ENCODE assay signal across 2 cellular contexts in the genomic region with DNA sequence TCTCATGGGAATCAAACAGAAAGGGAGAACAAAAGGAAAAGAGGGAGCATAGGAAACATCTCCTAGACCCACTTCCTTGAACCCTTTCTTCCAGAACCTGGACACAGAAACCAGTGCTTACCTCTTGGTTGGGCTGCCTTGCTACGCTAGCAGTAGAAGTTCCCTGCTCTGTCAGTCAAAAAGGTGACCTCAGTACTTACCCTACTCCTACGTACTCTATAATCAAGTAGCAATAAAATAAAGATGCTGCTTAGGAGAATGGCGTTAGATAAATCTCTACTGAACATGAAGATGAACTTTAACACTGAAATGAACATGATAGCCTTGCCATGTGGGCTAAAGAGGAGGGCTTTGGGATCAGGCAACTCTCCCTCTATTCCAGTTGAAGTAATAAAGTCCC.
TF ChIP-seq lines count a peak whose summit lies in the region.

No MANE protein-coding gene starts in this region.

TF ChIP-seq in SK-N-SH, 30 proteins besides CTCF, POLR2A, EP300 and RAD21 (continued from another document):
- TF ChIP-seq, protein P1, sequence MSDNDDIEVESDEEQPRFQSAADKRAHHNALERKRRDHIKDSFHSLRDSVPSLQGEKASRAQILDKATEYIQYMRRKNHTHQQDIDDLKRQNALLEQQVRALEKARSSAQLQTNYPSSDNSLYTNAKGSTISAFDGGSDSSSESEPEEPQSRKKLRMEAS (IDR thresholded peaks at IDR 0.05; ENCODE audit: low read depth) = no peak
- TF ChIP-seq NRF1 (IDR thresholded peaks at IDR 0.05; ENCODE audit: low read depth, low read length) = no peak
- TF ChIP-seq RCOR1 (IDR thresholded peaks at IDR 0.05; ENCODE audit: low read length) = no peak
- TF ChIP-seq, protein P2, sequence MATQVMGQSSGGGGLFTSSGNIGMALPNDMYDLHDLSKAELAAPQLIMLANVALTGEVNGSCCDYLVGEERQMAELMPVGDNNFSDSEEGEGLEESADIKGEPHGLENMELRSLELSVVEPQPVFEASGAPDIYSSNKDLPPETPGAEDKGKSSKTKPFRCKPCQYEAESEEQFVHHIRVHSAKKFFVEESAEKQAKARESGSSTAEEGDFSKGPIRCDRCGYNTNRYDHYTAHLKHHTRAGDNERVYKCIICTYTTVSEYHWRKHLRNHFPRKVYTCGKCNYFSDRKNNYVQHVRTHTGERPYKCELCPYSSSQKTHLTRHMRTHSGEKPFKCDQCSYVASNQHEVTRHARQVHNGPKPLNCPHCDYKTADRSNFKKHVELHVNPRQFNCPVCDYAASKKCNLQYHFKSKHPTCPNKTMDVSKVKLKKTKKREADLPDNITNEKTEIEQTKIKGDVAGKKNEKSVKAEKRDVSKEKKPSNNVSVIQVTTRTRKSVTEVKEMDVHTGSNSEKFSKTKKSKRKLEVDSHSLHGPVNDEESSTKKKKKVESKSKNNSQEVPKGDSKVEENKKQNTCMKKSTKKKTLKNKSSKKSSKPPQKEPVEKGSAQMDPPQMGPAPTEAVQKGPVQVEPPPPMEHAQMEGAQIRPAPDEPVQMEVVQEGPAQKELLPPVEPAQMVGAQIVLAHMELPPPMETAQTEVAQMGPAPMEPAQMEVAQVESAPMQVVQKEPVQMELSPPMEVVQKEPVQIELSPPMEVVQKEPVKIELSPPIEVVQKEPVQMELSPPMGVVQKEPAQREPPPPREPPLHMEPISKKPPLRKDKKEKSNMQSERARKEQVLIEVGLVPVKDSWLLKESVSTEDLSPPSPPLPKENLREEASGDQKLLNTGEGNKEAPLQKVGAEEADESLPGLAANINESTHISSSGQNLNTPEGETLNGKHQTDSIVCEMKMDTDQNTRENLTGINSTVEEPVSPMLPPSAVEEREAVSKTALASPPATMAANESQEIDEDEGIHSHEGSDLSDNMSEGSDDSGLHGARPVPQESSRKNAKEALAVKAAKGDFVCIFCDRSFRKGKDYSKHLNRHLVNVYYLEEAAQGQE (IDR thresholded peaks at IDR 0.05; ENCODE audit: low read depth, low read length) = no peak
- no peak for TF ChIP-seq POLR2AphosphoS5 (IDR thresholded peaks at IDR 0.05; ENCODE audit: low read depth, low read length)

TF ChIP-seq in SK-N-SH treated with all-trans-retinoic acid at 6 μM for 48 hours, 23 proteins besides CTCF, POLR2A, EP300 and RAD21 (continued from another document):
- TF ChIP-seq, protein P3, sequence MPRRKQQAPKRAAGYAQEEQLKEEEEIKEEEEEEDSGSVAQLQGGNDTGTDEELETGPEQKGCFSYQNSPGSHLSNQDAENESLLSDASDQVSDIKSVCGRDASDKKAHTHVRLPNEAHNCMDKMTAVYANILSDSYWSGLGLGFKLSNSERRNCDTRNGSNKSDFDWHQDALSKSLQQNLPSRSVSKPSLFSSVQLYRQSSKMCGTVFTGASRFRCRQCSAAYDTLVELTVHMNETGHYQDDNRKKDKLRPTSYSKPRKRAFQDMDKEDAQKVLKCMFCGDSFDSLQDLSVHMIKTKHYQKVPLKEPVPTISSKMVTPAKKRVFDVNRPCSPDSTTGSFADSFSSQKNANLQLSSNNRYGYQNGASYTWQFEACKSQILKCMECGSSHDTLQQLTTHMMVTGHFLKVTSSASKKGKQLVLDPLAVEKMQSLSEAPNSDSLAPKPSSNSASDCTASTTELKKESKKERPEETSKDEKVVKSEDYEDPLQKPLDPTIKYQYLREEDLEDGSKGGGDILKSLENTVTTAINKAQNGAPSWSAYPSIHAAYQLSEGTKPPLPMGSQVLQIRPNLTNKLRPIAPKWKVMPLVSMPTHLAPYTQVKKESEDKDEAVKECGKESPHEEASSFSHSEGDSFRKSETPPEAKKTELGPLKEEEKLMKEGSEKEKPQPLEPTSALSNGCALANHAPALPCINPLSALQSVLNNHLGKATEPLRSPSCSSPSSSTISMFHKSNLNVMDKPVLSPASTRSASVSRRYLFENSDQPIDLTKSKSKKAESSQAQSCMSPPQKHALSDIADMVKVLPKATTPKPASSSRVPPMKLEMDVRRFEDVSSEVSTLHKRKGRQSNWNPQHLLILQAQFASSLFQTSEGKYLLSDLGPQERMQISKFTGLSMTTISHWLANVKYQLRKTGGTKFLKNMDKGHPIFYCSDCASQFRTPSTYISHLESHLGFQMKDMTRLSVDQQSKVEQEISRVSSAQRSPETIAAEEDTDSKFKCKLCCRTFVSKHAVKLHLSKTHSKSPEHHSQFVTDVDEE (CRISPR knock-in tag; IDR thresholded peaks at IDR 0.05) = no peak
- TF ChIP-seq ZNF8 (CRISPR knock-in tag; IDR thresholded peaks at IDR 0.05) (no peak), ZNF565 (CRISPR knock-in tag; conservative IDR thresholded peaks at IDR 0.05; ENCODE audit: low read depth) (no peak), TCF4 (CRISPR knock-in tag; IDR thresholded peaks at IDR 0.05; ENCODE audit: borderline replicate concordance) (no peak)
- TF ChIP-seq, protein P4, sequence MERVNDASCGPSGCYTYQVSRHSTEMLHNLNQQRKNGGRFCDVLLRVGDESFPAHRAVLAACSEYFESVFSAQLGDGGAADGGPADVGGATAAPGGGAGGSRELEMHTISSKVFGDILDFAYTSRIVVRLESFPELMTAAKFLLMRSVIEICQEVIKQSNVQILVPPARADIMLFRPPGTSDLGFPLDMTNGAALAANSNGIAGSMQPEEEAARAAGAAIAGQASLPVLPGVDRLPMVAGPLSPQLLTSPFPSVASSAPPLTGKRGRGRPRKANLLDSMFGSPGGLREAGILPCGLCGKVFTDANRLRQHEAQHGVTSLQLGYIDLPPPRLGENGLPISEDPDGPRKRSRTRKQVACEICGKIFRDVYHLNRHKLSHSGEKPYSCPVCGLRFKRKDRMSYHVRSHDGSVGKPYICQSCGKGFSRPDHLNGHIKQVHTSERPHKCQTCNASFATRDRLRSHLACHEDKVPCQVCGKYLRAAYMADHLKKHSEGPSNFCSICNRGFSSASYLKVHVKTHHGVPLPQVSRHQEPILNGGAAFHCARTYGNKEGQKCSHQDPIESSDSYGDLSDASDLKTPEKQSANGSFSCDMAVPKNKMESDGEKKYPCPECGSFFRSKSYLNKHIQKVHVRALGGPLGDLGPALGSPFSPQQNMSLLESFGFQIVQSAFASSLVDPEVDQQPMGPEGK (CRISPR knock-in tag; IDR thresholded peaks at IDR 0.05; ENCODE audit: borderline replicate concordance) = no peak
- TF ChIP-seq, protein P5, sequence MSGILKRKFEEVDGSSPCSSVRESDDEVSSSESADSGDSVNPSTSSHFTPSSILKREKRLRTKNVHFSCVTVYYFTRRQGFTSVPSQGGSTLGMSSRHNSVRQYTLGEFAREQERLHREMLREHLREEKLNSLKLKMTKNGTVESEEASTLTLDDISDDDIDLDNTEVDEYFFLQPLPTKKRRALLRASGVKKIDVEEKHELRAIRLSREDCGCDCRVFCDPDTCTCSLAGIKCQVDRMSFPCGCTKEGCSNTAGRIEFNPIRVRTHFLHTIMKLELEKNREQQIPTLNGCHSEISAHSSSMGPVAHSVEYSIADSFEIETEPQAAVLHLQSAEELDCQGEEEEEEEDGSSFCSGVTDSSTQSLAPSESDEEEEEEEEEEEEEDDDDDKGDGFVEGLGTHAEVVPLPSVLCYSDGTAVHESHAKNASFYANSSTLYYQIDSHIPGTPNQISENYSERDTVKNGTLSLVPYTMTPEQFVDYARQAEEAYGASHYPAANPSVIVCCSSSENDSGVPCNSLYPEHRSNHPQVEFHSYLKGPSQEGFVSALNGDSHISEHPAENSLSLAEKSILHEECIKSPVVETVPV (CRISPR knock-in tag; IDR thresholded peaks at IDR 0.05) = no peak
- TF ChIP-seq, protein P6, sequence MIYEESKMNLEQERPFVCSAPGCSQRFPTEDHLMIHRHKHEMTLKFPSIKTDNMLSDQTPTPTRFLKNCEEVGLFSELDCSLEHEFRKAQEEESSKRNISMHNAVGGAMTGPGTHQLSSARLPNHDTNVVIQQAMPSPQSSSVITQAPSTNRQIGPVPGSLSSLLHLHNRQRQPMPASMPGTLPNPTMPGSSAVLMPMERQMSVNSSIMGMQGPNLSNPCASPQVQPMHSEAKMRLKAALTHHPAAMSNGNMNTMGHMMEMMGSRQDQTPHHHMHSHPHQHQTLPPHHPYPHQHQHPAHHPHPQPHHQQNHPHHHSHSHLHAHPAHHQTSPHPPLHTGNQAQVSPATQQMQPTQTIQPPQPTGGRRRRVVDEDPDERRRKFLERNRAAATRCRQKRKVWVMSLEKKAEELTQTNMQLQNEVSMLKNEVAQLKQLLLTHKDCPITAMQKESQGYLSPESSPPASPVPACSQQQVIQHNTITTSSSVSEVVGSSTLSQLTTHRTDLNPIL (CRISPR knock-in tag; IDR thresholded peaks at IDR 0.05; ENCODE audit: low read depth) = no peak
